7 cellular contexts compared by ENCODE assay signal in genomic region chr19:58380037-58380735, GRCh38. TPM values are rescaled to one million over a fixed set of nuclear protein-coding genes. Genes with fewer than 3 reads are reported as not detected.
DNase-seq lines count a peak whose midpoint lies in the region; ATAC-seq and TF ChIP-seq lines count a peak whose summit lies in the region.

No MANE protein-coding gene starts in this region.

- TF ChIP-seq CTCF in fibroblast of pulmonary artery (IDR thresholded peaks at IDR 0.05; ENCODE audit: low read length, missing control alignments) = no peak

- peak overlapping the region; percentile 88 for H3K4me3 ChIP-seq in GM23248
- peak overlapping the region; percentile 86 for H3K4me3 ChIP-seq in SJCRH30
- H3K4me3 ChIP-seq in fibroblast of pulmonary artery (replicated peaks; ENCODE audit: low read depth, low read length) = peak overlapping the region; percentile 86
- H3K4me3 ChIP-seq in rectal smooth muscle tissue (ENCODE audit: low read length) = peak overlapping the region; percentile 85

- H4K20me1 ChIP-seq in GM23248 (ENCODE audit: insufficient read depth) = no peaks in the 10 kb centered on the region

- H3K9me2 ChIP-seq in GM23248 (ENCODE audit: insufficient read depth) = no peaks in the 10 kb centered on the region

- peak overlapping the region; percentile 89 for H3K9ac ChIP-seq in GM23248
- peak overlapping the region; percentile 59 for H3K9ac ChIP-seq in rectal smooth muscle tissue (ENCODE audit: low read length)

- H3K4me1 ChIP-seq in GM23248 (ENCODE audit: insufficient read depth) (peaks cover 9% of the 10 kb centered on the region), SJCRH30 (no peaks in the 10 kb centered on the region), rectal smooth muscle tissue (ENCODE audit: control insufficient read depth, insufficient read depth, low read length) (peaks cover 6% of the 10 kb centered on the region)

- peak; percentile 55 for DNase-seq in GM23248
- no peak for DNase-seq in SJCRH30
- no peak for DNase-seq in fibroblast of pulmonary artery (ENCODE audit: low read depth)

- H3K9me3 ChIP-seq in GM23248 (ENCODE audit: low read depth) (no peaks in the 10 kb centered on the region), SJCRH30 (replicated peaks) (no peaks in the 10 kb centered on the region)

- no peak for ATAC-seq in HG03159 (IDR thresholded peaks at IDR 0.05; ENCODE audit: unreplicated experiment)
- ATAC-seq in HG03045 (IDR thresholded peaks at IDR 0.05; ENCODE audit: unreplicated experiment) = no peak
- no peak for ATAC-seq in GM21390 (IDR thresholded peaks at IDR 0.05; ENCODE audit: unreplicated experiment)

- peak overlapping the region; percentile 87 for H2AFZ ChIP-seq in GM23248

- H3K27ac ChIP-seq in GM23248 (peak overlapping the region; percentile 76), SJCRH30 (peak overlapping the region; percentile 89), rectal smooth muscle tissue (ENCODE audit: low read depth, low read length) (peak overlapping the region; percentile 87)

- in situ Hi-C loops in GM23248 (cut with MboI) = no loop called here

- 0 out of 2 replicates have a peak, but pooled peaks cover 5% of the 10 kb centered on the region for H3F3A ChIP-seq in GM23248 (ENCODE audit: insufficient read depth)

- 1 to 2% methylated on average over 21 to 30 of the region's 30 CpGs for WGBS in GM23248 (ENCODE audit: low coverage in 1 of 2, low lambda C conversion rate in 2 of 2, missing lambda C conversion rate in 2 of 2), 2 experiments

- H3K79me2 ChIP-seq in GM23248 (ENCODE audit: insufficient read depth) = peaks cover 37% of the 10 kb centered on the region

- no peaks in the 10 kb centered on the region for H3K27me3 ChIP-seq in GM23248 (replicated peaks; ENCODE audit: insufficient read depth)
- H3K27me3 ChIP-seq in SJCRH30 = no peaks in the 10 kb centered on the region
- no peaks in the 10 kb centered on the region for H3K27me3 ChIP-seq in rectal smooth muscle tissue (ENCODE audit: control insufficient read depth, insufficient read depth, low read length)

- H3K36me3 ChIP-seq in GM23248 (ENCODE audit: low read depth) (no peaks in the 10 kb centered on the region), SJCRH30 (no peaks in the 10 kb centered on the region), rectal smooth muscle tissue (ENCODE audit: control insufficient read depth, insufficient read depth, low read length) (no peaks in the 10 kb centered on the region)

- peak overlapping the region; percentile 78 for H3K4me2 ChIP-seq in GM23248 (ENCODE audit: unreplicated experiment)

RNA-seq across cellular contexts. Expression of gene ZNF837, which starts 0.6 kb away (rescaled TPM):
- 2.5 and 5.3 TPM in 2 replicates for total RNA-seq in GM23248 (2014; rRNA removed; shearing (Covaris generic))
- polyA plus RNA-seq in GM23248 (2016; fragmentation: Nextera tagmentation; extraction: Ambion mirVana) = 1.4 and 2.2 TPM in 2 replicates
- 0.30 and 0.47 TPM in 2 replicates for total RNA-seq in SJCRH30 (2014; rRNA removed; shearing (Covaris generic))

RNA-seq across cellular contexts. Expression of gene RPS5, which starts 6.9 kb away (rescaled TPM):
- total RNA-seq in GM23248 (2014; rRNA removed; shearing (Covaris generic)) = 1,366 and 1,425 TPM in 2 replicates
- 561 and 565 TPM in 2 replicates for polyA plus RNA-seq in GM23248 (2016; fragmentation: Nextera tagmentation; extraction: Ambion mirVana)
- total RNA-seq in SJCRH30 (2014; rRNA removed; shearing (Covaris generic)) = 1,942 and 2,376 TPM in 2 replicates

RNA-seq across cellular contexts. Expression of gene RNF225, which starts 15.3 kb away (rescaled TPM):
- total RNA-seq in GM23248 (2014; rRNA removed; shearing (Covaris generic)) = not detected in 2 replicates
- polyA plus RNA-seq in GM23248 (2016; fragmentation: Nextera tagmentation; extraction: Ambion mirVana) = not detected in 2 replicates
- 0.20 and 0.38 TPM in 2 replicates for total RNA-seq in SJCRH30 (2014; rRNA removed; shearing (Covaris generic))

RNA-seq across cellular contexts. Expression of gene ZNF497, which starts 17.6 kb away (rescaled TPM):
- total RNA-seq in GM23248 (2014; rRNA removed; shearing (Covaris generic)) = 0.38 and 0.97 TPM in 2 replicates
- 0.65 and 0.72 TPM in 2 replicates for polyA plus RNA-seq in GM23248 (2016; fragmentation: Nextera tagmentation; extraction: Ambion mirVana)
- total RNA-seq in SJCRH30 (2014; rRNA removed; shearing (Covaris generic)) = 0.45 and 0.73 TPM in 2 replicates

RNA-seq across cellular contexts. Expression of gene A1BG, which starts 26.9 kb away (rescaled TPM):
- 22.0 and 63.7 TPM in 2 replicates for total RNA-seq in GM23248 (2014; rRNA removed; shearing (Covaris generic))
- 31.3 and 34.3 TPM in 2 replicates for polyA plus RNA-seq in GM23248 (2016; fragmentation: Nextera tagmentation; extraction: Ambion mirVana)
- 9.7 and 10.2 TPM in 2 replicates for total RNA-seq in SJCRH30 (2014; rRNA removed; shearing (Covaris generic))
